14 cellular contexts compared by ENCODE assay signal in genomic region chr2:99974275-99974674, GRCh38.
DNase-seq lines count a peak whose midpoint lies in the region; ATAC-seq and TF ChIP-seq lines count a peak whose summit lies in the region.
"Had no signal": no experiment of that assay in that cellular context is flagged by ENCODE, and none has a peak within 500 bp of the region (broad histone marks: within the 10 kb centered on the region; RNA-seq: fewer than 3 reads in every experiment).

No MANE protein-coding gene starts in this region.

- no peak overlapping the region for H3K27ac Mint-ChIP-seq in activated naive CD4-positive, alpha-beta T cell treated with anti-CD3 and anti-CD28 coated beads, Interleukin-2, amount 50 U/mL, for 72 hours
- peak overlapping the region; percentile 86 for H3K27ac Mint-ChIP-seq in chondrocyte (ENCODE audit: unreplicated experiment)
- H3K27ac Mint-ChIP-seq: activated naive CD8-positive, alpha-beta T cell; memory B cell had no signal

- no peak overlapping the region for H3K4me3 Mint-ChIP-seq in chondrocyte (ENCODE audit: unreplicated experiment)
- H3K4me3 Mint-ChIP-seq: activated naive CD8-positive, alpha-beta T cell; memory B cell had no signal

- H3K4me1 Mint-ChIP-seq in chondrocyte (ENCODE audit: low read depth), result peaks cover 71% of the 10 kb centered on the region

- no peaks in the 10 kb centered on the region for H3K36me3 Mint-ChIP-seq in activated naive CD4-positive, alpha-beta T cell treated with anti-CD3 and anti-CD28 coated beads, Interleukin-2, amount 50 U/mL, for 72 hours
- H3K36me3 Mint-ChIP-seq in chondrocyte (ENCODE audit: low read depth), result peaks cover 35% of the 10 kb centered on the region
- H3K36me3 Mint-ChIP-seq: activated naive CD8-positive, alpha-beta T cell had no signal

- peak; percentile 61 to 85 for ATAC-seq in activated naive CD4-positive, alpha-beta T cell treated with anti-CD3 and anti-CD28 coated beads, Interleukin-2, amount 50 U/mL, for 72 hours
- no peak for ATAC-seq in HG03045 (IDR thresholded peaks at IDR 0.05; ENCODE audit: unreplicated experiment)
- ATAC-seq in HG03439 (IDR thresholded peaks at IDR 0.05; ENCODE audit: unreplicated experiment), result no peak
- ATAC-seq: psoas muscle had no signal

- no peak for TF ChIP-seq CTCF in chondrocyte (IDR thresholded peaks at IDR 0.05)

- no peaks in the 10 kb centered on the region for H3K9me3 Mint-ChIP-seq in activated naive CD4-positive, alpha-beta T cell treated with anti-CD3 and anti-CD28 coated beads, Interleukin-2, amount 50 U/mL, for 72 hours
- no peaks in the 10 kb centered on the region for H3K9me3 Mint-ChIP-seq in chondrocyte (ENCODE audit: low read depth)
- H3K9me3 Mint-ChIP-seq: memory B cell had no signal

- DNase-seq in activated naive CD4-positive, alpha-beta T cell treated with anti-CD3 and anti-CD28 coated beads, Interleukin-2, amount 50 U/mL, for 72 hours (ENCODE audit: low spot score in 2 of 2), result no peak
- DNase-seq in activated naive CD4-positive, alpha-beta T cell treated with anti-CD3 and anti-CD28 coated beads, Interleukin-2, amount 50 U/mL, for 16 hours, result no peak
- DNase-seq in NCI-H2227 treated with DMSO at 0.1 percent for 48 hours (lab: John Stamatoyannopoulos, UW), result peak; percentile 79
- no peak for DNase-seq in chondrocyte (ENCODE audit: low spot score)
- DNase-seq in retina, result peak; percentile 45
- no peak for DNase-seq in NCI-H187 treated with DMSO at 0.1 percent for 48 hours (lab: John Stamatoyannopoulos, UW)
- DNase-seq: head of caudate nucleus, NCI-H526 treated with DMSO at 0.1 percent for 48 hours, psoas muscle, tibial artery had no signal

- H3K27me3 Mint-ChIP-seq in chondrocyte (ENCODE audit: low read depth), result no peaks in the 10 kb centered on the region
- H3K27me3 Mint-ChIP-seq: memory B cell had no signal

Comparison
In these comparisons a context has a peak if more than half of its experiments do, and no peak if none do; other contexts are left out.
1. ATAC-seq: peak in activated naive CD4-positive, alpha-beta T cell treated with anti-CD3 and anti-CD28 coated beads, Interleukin-2, amount 50 U/mL, for 72 hours (2 of 2); none in HG03045 (single experiment) and HG03439 (single experiment).
2. DNase-seq: peak in NCI-H2227 treated with DMSO at 0.1 percent for 48 hours (single experiment) and retina (single experiment); none in activated naive CD4-positive, alpha-beta T cell treated with anti-CD3 and anti-CD28 coated beads, Interleukin-2, amount 50 U/mL, for 72 hours (0 of 2), activated naive CD4-positive, alpha-beta T cell treated with anti-CD3 and anti-CD28 coated beads, Interleukin-2, amount 50 U/mL, for 16 hours (single experiment), chondrocyte (single experiment) and NCI-H187 treated with DMSO at 0.1 percent for 48 hours (single experiment).